ENCODE assay signal across 18 cellular contexts in genomic region chr18:1103567-1103966, GRCh38.
A peak's percentile ranks its signal among the peaks of the same experiment; 100 is the strongest.
DNase-seq lines count a peak whose midpoint lies in the region; ATAC-seq, FAIRE-seq and TF ChIP-seq lines count a peak whose summit lies in the region.
"Had no signal": no experiment of that assay in that cellular context is flagged by ENCODE, and none has a peak within 500 bp of the region (broad histone marks: within the 10 kb centered on the region; RNA-seq: fewer than 3 reads in every experiment).

No MANE protein-coding gene starts in this region.

- H3K9ac ChIP-seq in endothelial cell of umbilical vein (replicated peaks; ENCODE audit: extremely low read depth, insufficient read depth, low read length) (no peak overlapping the region), smooth muscle cell (ENCODE audit: low read depth) (no peak overlapping the region)
- H3K9ac ChIP-seq: BLaER1 treated with 17β-estradiol and CSF1 and Interleukin-3, amounts not matched to agents 10 nM and 100 nM had no signal

- CTCF ChIA-PET in endothelial cell of umbilical vein (lab: Charles Lee): interaction anchor here (1.2 kb wide), 1 partner anchor 11 kb away, joined by 3 read pairs; no protein-coding TSS in a partner anchor

- DNase-seq in NCI-H82 (lab: John Stamatoyannopoulos, UW): peak; percentile 27
- no peak for DNase-seq in NCI-H82 treated with DMSO at 0.1 percent for 48 hours (lab: John Stamatoyannopoulos, UW; ENCODE audit: unreplicated experiment)
- peak; percentile 6 for DNase-seq in NCI-H774 (lab: John Stamatoyannopoulos, UW)
- DNase-seq in endothelial cell of umbilical vein (ENCODE audit: low read depth, low spot score): peak; percentile 11
- DNase-seq in smooth muscle cell (lab: John Stamatoyannopoulos, UW; ENCODE audit: unreplicated experiment): no peak
- no peak for DNase-seq in left ventricle myocardium inferior
- no peak for DNase-seq in COR-L47 (lab: John Stamatoyannopoulos, UW)
- DNase-seq: CD8-positive, alpha-beta T cell; GF-D8; Karpas-422; NCI-H1436 treated with DMSO at 0.1 percent for 48 hours; NCI-H510A; NK-92 treated with Interleukin-12 subunit alpha and Interleukin-12 subunit beta, amount 100 ng/mL, for 24 hours had no signal

- H3K27ac ChIP-seq in endothelial cell of umbilical vein (ENCODE audit: insufficient read depth, low read depth, low read length) (no peak overlapping the region), smooth muscle cell (ENCODE audit: low read depth) (no peak overlapping the region), left ventricle myocardium inferior (replicated peaks) (no peak overlapping the region)
- H3K27ac ChIP-seq: BLaER1 treated with 17β-estradiol and CSF1 and Interleukin-3, amounts not matched to agents 10 nM and 100 nM; SK-N-MC had no signal

- H3K4me3 ChIP-seq in endothelial cell of umbilical vein (replicated peaks in 1 of 3; ENCODE audit: insufficient read depth in 1 of 3, low read depth in 1 of 3, low read length in 3 of 3): no peak overlapping the region
- H3K4me3 ChIP-seq in smooth muscle cell: no peak overlapping the region
- no peak overlapping the region for H3K4me3 ChIP-seq in left ventricle myocardium inferior
- H3K4me3 ChIP-seq: BLaER1 treated with 17β-estradiol and CSF1 and Interleukin-3, amounts not matched to agents 10 nM and 100 nM; GM12878; SK-N-MC had no signal

- H3K4me1 ChIP-seq in endothelial cell of umbilical vein (ENCODE audit: control insufficient read depth, extremely low read depth, insufficient read depth, low read length) (no peaks in the 10 kb centered on the region), smooth muscle cell (ENCODE audit: low read depth) (no peaks in the 10 kb centered on the region), left ventricle myocardium inferior (no peaks in the 10 kb centered on the region)
- H3K4me1 ChIP-seq: BLaER1 treated with 17β-estradiol and CSF1 and Interleukin-3, amounts not matched to agents 10 nM and 100 nM had no signal

- no peak for TF ChIP-seq POLR2A in endothelial cell of umbilical vein (IDR thresholded peaks at IDR 0.05; ENCODE audit: low read depth, low read length)

- POLR2A ChIA-PET in endothelial cell of umbilical vein (lab: Charles Lee): no interaction called here

- H3K79me2 ChIP-seq in endothelial cell of umbilical vein (ENCODE audit: control insufficient read depth, insufficient read depth, low read length): no peaks in the 10 kb centered on the region
- no peaks in the 10 kb centered on the region for H3K79me2 ChIP-seq in smooth muscle cell (ENCODE audit: low read depth)

- ATAC-seq in HG03139 (IDR thresholded peaks at IDR 0.05; ENCODE audit: unreplicated experiment): no peak
- ATAC-seq: CD8-positive, alpha-beta T cell; GM12878 had no signal

- no peaks in the 10 kb centered on the region for H3F3A ChIP-seq in smooth muscle cell (ENCODE audit: low read depth)

- no peaks in the 10 kb centered on the region for H3K9me3 ChIP-seq in endothelial cell of umbilical vein (replicated peaks; ENCODE audit: control insufficient read depth, insufficient read depth, low read length)
- H3K9me3 ChIP-seq in smooth muscle cell (replicated peaks; ENCODE audit: low read depth): no peaks in the 10 kb centered on the region
- peaks cover 3% of the 10 kb centered on the region for H3K9me3 ChIP-seq in left ventricle myocardium inferior (replicated peaks)

- H3K27me3 ChIP-seq in endothelial cell of umbilical vein (ENCODE audit: control insufficient read depth in 2 of 2, insufficient read depth in 2 of 2, low read length in 2 of 2): no peaks in the 10 kb centered on the region
- no peaks in the 10 kb centered on the region for H3K27me3 ChIP-seq in smooth muscle cell (ENCODE audit: low read depth)
- H3K27me3 ChIP-seq in left ventricle myocardium inferior (ENCODE audit: low read depth): no peaks in the 10 kb centered on the region
- H3K27me3 ChIP-seq: BLaER1 treated with 17β-estradiol and CSF1 and Interleukin-3, amounts not matched to agents 10 nM and 100 nM had no signal

- no TSS peak for BruUV-seq in endothelial cell of umbilical vein (replicated peaks; lab: Mats Ljungman, UMichigan)

- H3K4me2 ChIP-seq in endothelial cell of umbilical vein (ENCODE audit: insufficient read depth, low read length) (no peak overlapping the region), smooth muscle cell (peak overlapping the region; percentile 6)
- H3K4me2 ChIP-seq: BLaER1 treated with 17β-estradiol and CSF1 and Interleukin-3, amounts not matched to agents 10 nM and 100 nM had no signal

- no peak for FAIRE-seq in endothelial cell of umbilical vein (lab: Jason Lieb, UNC)
- FAIRE-seq: GM12878, RCC 7860 had no signal

- H4K20me1 ChIP-seq in endothelial cell of umbilical vein (replicated peaks; ENCODE audit: control insufficient read depth, extremely low read depth, insufficient read depth, low read length): no peaks in the 10 kb centered on the region
- peaks cover 16% of the 10 kb centered on the region for H4K20me1 ChIP-seq in smooth muscle cell (ENCODE audit: low read depth)
- H4K20me1 ChIP-seq: BLaER1 treated with 17β-estradiol and CSF1 and Interleukin-3, amounts not matched to agents 10 nM and 100 nM had no signal

- H3K36me3 ChIP-seq in endothelial cell of umbilical vein (ENCODE audit: control insufficient read depth in 2 of 2, extremely low read depth in 1 of 2, insufficient read depth in 2 of 2, low read length in 2 of 2) (no peaks in the 10 kb centered on the region), smooth muscle cell (ENCODE audit: low read depth) (no peaks in the 10 kb centered on the region), left ventricle myocardium inferior (no peaks in the 10 kb centered on the region)
- H3K36me3 ChIP-seq: BLaER1 treated with 17β-estradiol and CSF1 and Interleukin-3, amounts not matched to agents 10 nM and 100 nM had no signal

- intact Hi-C loops in endothelial cell of umbilical vein (cut with micrococcal nuclease) (no loop called here), left ventricle myocardium inferior (cut with micrococcal nuclease) (loop anchor here (10.0 kb wide), 2 partner anchors 61 to 229 kb away; no protein-coding TSS in a partner anchor)

- H2AFZ ChIP-seq in endothelial cell of umbilical vein (ENCODE audit: low read depth, low read length) (no peak overlapping the region), smooth muscle cell (ENCODE audit: low read depth) (no peak overlapping the region)

- WGBS in smooth muscle cell (ENCODE audit: low lambda C conversion rate): 91% methylated on average over 1 of the region's 1 CpG

- TF ChIP-seq CTCF in endothelial cell of umbilical vein (IDR thresholded peaks at IDR 0.05; ENCODE audit: extremely low read depth in 1 of 2, insufficient read depth in 1 of 2, low read depth in 1 of 2, low read length in 2 of 2) (no peak), smooth muscle cell (IDR thresholded peaks at IDR 0.05; ENCODE audit: borderline replicate concordance, insufficient read depth, poor library complexity, severe bottlenecking) (no peak), left ventricle myocardium inferior (IDR thresholded peaks at IDR 0.05; ENCODE audit: borderline replicate concordance) (no peak)

- dilution Hi-C loops in endothelial cell of umbilical vein (cut with MboI; ENCODE audit: extremely low pct_ligation_motif_present, low sequenced_read_pairs): no loop called here

- no peaks in the 10 kb centered on the region for H3K9me1 ChIP-seq in endothelial cell of umbilical vein (replicated peaks; ENCODE audit: control insufficient read depth, extremely low read depth, insufficient read depth, low read length)

TF ChIP-seq in endothelial cell of umbilical vein, 7 proteins besides CTCF, POLR2A, EP300 and RAD21:
- no peak for TF ChIP-seq GATA2 (IDR thresholded peaks at IDR 0.05; ENCODE audit: insufficient read depth, insufficient read length, low read depth, low read length)
- no peak for TF ChIP-seq MYC (IDR thresholded peaks at IDR 0.05; ENCODE audit: low read depth, low read length)

Comparison
In these comparisons a context has a peak if more than half of its experiments do, and no peak if none do; other contexts are left out.
1. DNase-seq: peak in NCI-H82 (single experiment), NCI-H774 (single experiment) and endothelial cell of umbilical vein (single experiment); none in NCI-H82 treated with DMSO at 0.1 percent for 48 hours (single experiment), smooth muscle cell (single experiment), left ventricle myocardium inferior (single experiment) and COR-L47 (single experiment).